Comparison of ENCODE assay signal across 20 cellular contexts in genomic region chr17:4476512-4477070, GRCh38. TPM values are rescaled to one million over a fixed set of nuclear protein-coding genes. Genes with fewer than 3 reads are reported as not detected.
DNase-seq lines count a peak whose midpoint lies in the region; ATAC-seq and TF ChIP-seq lines count a peak whose summit lies in the region.
"Had no signal": no experiment of that assay in that cellular context is flagged by ENCODE, and none has a peak within 500 bp of the region (broad histone marks: within the 10 kb centered on the region; RNA-seq: fewer than 3 reads in every experiment).

No MANE protein-coding gene starts in this region.

- H3K9me3 ChIP-seq in lower lobe of right lung, result no peaks in the 10 kb centered on the region
- H3K9me3 ChIP-seq in upper lobe of left lung, result no peaks in the 10 kb centered on the region

- WGBS in upper lobe of left lung, 2 donors, result 80 to 88% methylated on average over 12 to 18 of the region's 19 CpGs

- no peak for TF ChIP-seq EP300 in upper lobe of left lung (IDR thresholded peaks at IDR 0.05)

- H3K27me3 ChIP-seq in lower lobe of right lung (ENCODE audit: low read depth) (no peaks in the 10 kb centered on the region), upper lobe of left lung (no peaks in the 10 kb centered on the region)

- intact Hi-C loops in lower lobe of right lung (cut with DNase I) (no loop called here), sciatic nerve (cut with DNase I) (no loop called here)

- H3K4me3 ChIP-seq in lower lobe of right lung (no peak overlapping the region), upper lobe of left lung (no peak overlapping the region)
- H3K4me3 ChIP-seq: GM12878 had no signal

- TF ChIP-seq CTCF in lower lobe of right lung (IDR thresholded peaks at IDR 0.05) (no peak), upper lobe of left lung (IDR thresholded peaks at IDR 0.05) (no peak)

- no peaks in the 10 kb centered on the region for H3K36me3 ChIP-seq in lower lobe of right lung
- no peaks in the 10 kb centered on the region for H3K36me3 ChIP-seq in upper lobe of left lung

- TF ChIP-seq POLR2A in upper lobe of left lung (IDR thresholded peaks at IDR 0.05), result no peak

- ATAC-seq in lower lobe of right lung (peak; percentile 65 to 81), upper lobe of left lung (ENCODE audit: low FRiP score in 2 of 2) (peak in 1 of 2 donors; percentile 56), sciatic nerve (no peak)
- ATAC-seq: GM12878, Right ventricle myocardium inferior had no signal

- H3K27ac ChIP-seq in lower lobe of right lung, result peak overlapping the region; percentile 28
- H3K27ac ChIP-seq in upper lobe of left lung, result peak overlapping the region in 2 of 4 donors; percentile 11 to 63
- H3K27ac ChIP-seq: HL-60 had no signal

- peaks cover 34% of the 10 kb centered on the region for H3K4me1 ChIP-seq in lower lobe of right lung
- H3K4me1 ChIP-seq in upper lobe of left lung, result peaks cover 21 to 31% (median 25%) of the 10 kb centered on the region in 4 donors

- DNase-seq in NCI-H2196 (lab: John Stamatoyannopoulos, UW; ENCODE audit: unreplicated experiment) (peak; percentile 19), NCI-H2196 treated with DMSO at 0.1 percent for 48 hours (lab: John Stamatoyannopoulos, UW; ENCODE audit: unreplicated experiment) (no peak), SW480 (ENCODE audit: low spot score) (peak; percentile 97), lower lobe of right lung (peak; percentile 80), upper lobe of left lung (peak; percentile 73 to 84), UCSD-AML1 (lab: John Stamatoyannopoulos, UW; ENCODE audit: unreplicated experiment) (no peak), sciatic nerve (ENCODE audit: low spot score) (no peak)
- DNase-seq in central memory CD4-positive, alpha-beta T cell, result no peak
- DNase-seq: activated CD4-positive, alpha-beta T cell treated with anti-CD3 and anti-CD28 coated beads, Interleukin-2, amount 10 ng/mL, durations not matched to agents 24 days and 14 days; CD4-positive, alpha-beta memory T cell; effector CD4-positive, alpha-beta T cell; HFFc6; Karpas-422; NCI-H187 treated with DMSO at 0.1 percent for 48 hours; NCI-H774; stimulated activated naive CD8-positive, alpha-beta T cell treated with anti-CD3 and anti-CD28 coated beads, Interleukin-15, amount 100 ng/mL, for 72 hours had no signal

RNA-seq across cellular contexts. Expression of gene SPNS2, which starts 22.1 kb away (rescaled TPM):
- 42.0 TPM for total RNA-seq in lower lobe of right lung
- 10 to 100 TPM; 41.8 to 89.1 (median 55.2) TPM for total RNA-seq in upper lobe of left lung
- total RNA-seq in sciatic nerve, result 31.6 TPM
- total RNA-seq: HFFc6, osteocyte had no signal

RNA-seq across cellular contexts. Expression of gene SPNS3, which starts 42.9 kb away (rescaled TPM):
- total RNA-seq in lower lobe of right lung, result 0.24 TPM
- total RNA-seq in upper lobe of left lung, result under 1 TPM in 5 of 6 donors, not detected in 1; 0.22 to 0.91 (median 0.52) TPM
- 2.0 TPM for total RNA-seq in sciatic nerve
- total RNA-seq: HFFc6, osteocyte had no signal

Comparison
In these comparisons a context has a peak if more than half of its experiments do, and no peak if none do; other contexts are left out.
1. DNase-seq: peak in NCI-H2196 (single experiment), SW480 (single experiment), lower lobe of right lung (single experiment) and upper lobe of left lung (2 of 2); none in NCI-H2196 treated with DMSO at 0.1 percent for 48 hours (single experiment), UCSD-AML1 (single experiment), sciatic nerve (single experiment) and central memory CD4-positive, alpha-beta T cell (single experiment).